8 cellular contexts compared by ENCODE assay signal in genomic region chr12:100668939-100669536, GRCh38.
DNase-seq lines count a peak whose midpoint lies in the region; ATAC-seq and TF ChIP-seq lines count a peak whose summit lies in the region.

No MANE protein-coding gene starts in this region.

- intact Hi-C loops in sigmoid colon (cut with DNase I), result no loop called here

- peaks cover 0 to 4% (median 0%) of the 10 kb centered on the region in 3 donors for H3K27me3 ChIP-seq in sigmoid colon

- WGBS in sigmoid colon, 2 donors, result 29 to 34% methylated on average over 9 of the region's 9 CpGs

- no peak overlapping the region for H3K27ac ChIP-seq in sigmoid colon

- H3K27me3 Mint-ChIP-seq in osteocyte (ENCODE audit: unreplicated experiment), result peaks cover 22% of the 10 kb centered on the region

- H3K36me3 ChIP-seq in sigmoid colon, result no peaks in the 10 kb centered on the region

- no peak for TF ChIP-seq EP300 in sigmoid colon (IDR thresholded peaks at IDR 0.05)

- peak; percentile 94 for TF ChIP-seq CTCF in fibroblast of villous mesenchyme (IDR thresholded peaks at IDR 0.05; ENCODE audit: insufficient read depth, low read depth, low read length)
- peak; percentile 83 for TF ChIP-seq CTCF in osteocyte (IDR thresholded peaks at IDR 0.05)
- peak in 2 of 4 experiments; percentile 44 to 52 for TF ChIP-seq CTCF in sigmoid colon (IDR thresholded peaks at IDR 0.05)

- H3K4me1 Mint-ChIP-seq in osteocyte (ENCODE audit: unreplicated experiment), result peaks cover 2% of the 10 kb centered on the region

- H3K4me3 ChIP-seq in fibroblast of villous mesenchyme (ENCODE audit: low read depth, low read length), result no peak overlapping the region
- no peak overlapping the region for H3K4me3 ChIP-seq in sigmoid colon

- H3K27ac Mint-ChIP-seq in osteocyte (ENCODE audit: unreplicated experiment), result no peak overlapping the region

- H3K36me3 Mint-ChIP-seq in osteocyte (ENCODE audit: unreplicated experiment), result no peaks in the 10 kb centered on the region

- no peaks in the 10 kb centered on the region for H3K9me3 ChIP-seq in sigmoid colon

- TF ChIP-seq POLR2A in sigmoid colon (IDR thresholded peaks at IDR 0.05), result no peak

- peaks cover 0 to 6% (median 0%) of the 10 kb centered on the region in 4 donors for H3K4me1 ChIP-seq in sigmoid colon

- no peaks in the 10 kb centered on the region for H3K9me3 Mint-ChIP-seq in osteocyte (ENCODE audit: unreplicated experiment)

- ATAC-seq in GM19455 (IDR thresholded peaks at IDR 0.05; ENCODE audit: unreplicated experiment) (peak; percentile 75), HG03521 (IDR thresholded peaks at IDR 0.05; ENCODE audit: unreplicated experiment) (peak; percentile 76)

- no peak overlapping the region for H3K4me3 Mint-ChIP-seq in osteocyte (ENCODE audit: unreplicated experiment)

- DNase-seq in DMS114 treated with DMSO at 0.1 percent for 48 hours (lab: John Stamatoyannopoulos, UW; ENCODE audit: unreplicated experiment) (peak; percentile 51), NCI-H526 (lab: John Stamatoyannopoulos, UW) (peak; percentile 72 to 87), fibroblast of villous mesenchyme (ENCODE audit: low read depth) (peak; percentile 67), osteocyte (ENCODE audit: extremely low spot score, unreplicated experiment) (peak; percentile 88), sigmoid colon (no peak)
- peak; percentile 84 for DNase-seq in activated CD8-positive, alpha-beta memory T cell treated with anti-CD3 and anti-CD28 coated beads, Interleukin-2, amount 50 U/mL, for 48 hours
